In genomic region chr7:6307762-6308161, GRCh38 we compare ENCODE assay signal across 17 cellular contexts. TPM values are rescaled to one million over a fixed set of nuclear protein-coding genes. Genes with fewer than 3 reads are reported as not detected.
DNase-seq lines count a peak whose midpoint lies in the region; ATAC-seq, FAIRE-seq and TF ChIP-seq lines count a peak whose summit lies in the region.
"Had no signal": no experiment of that assay in that cellular context is flagged by ENCODE, and none has a peak within 500 bp of the region (broad histone marks: within the 10 kb centered on the region; RNA-seq: fewer than 3 reads in every experiment).

No MANE protein-coding gene starts in this region.

- H3K9me3 ChIP-seq in SJSA1 (replicated peaks) (no peaks in the 10 kb centered on the region), kidney (ENCODE audit: control insufficient read depth in 1 of 2, low read length in 2 of 2) (no peaks in the 10 kb centered on the region), small intestine (ENCODE audit: control insufficient read depth, low read depth) (no peaks in the 10 kb centered on the region)
- H3K9me3 ChIP-seq: upper lobe of left lung had no signal

- intact Hi-C loops in kidney (cut with DNase I), result no loop called here

- TF ChIP-seq CTCF in kidney (IDR thresholded peaks at IDR 0.05; ENCODE audit: borderline replicate concordance, extremely low read depth, insufficient read depth), result no peak

- H3K36me3 ChIP-seq in SJSA1 (no peaks in the 10 kb centered on the region), kidney (ENCODE audit: control insufficient read depth in 1 of 2, insufficient read depth in 2 of 2, low read length in 2 of 2) (no peaks in the 10 kb centered on the region), small intestine (ENCODE audit: control insufficient read depth in 2 of 2, insufficient read depth in 2 of 2, low read length in 2 of 2) (no peaks in the 10 kb centered on the region)
- H3K36me3 ChIP-seq: cardiac muscle cell, upper lobe of left lung had no signal

- no peaks in the 10 kb centered on the region for H3K27me3 ChIP-seq in SJSA1 (replicated peaks)
- H3K27me3 ChIP-seq in small intestine (ENCODE audit: control insufficient read depth in 2 of 2, insufficient read depth in 2 of 2, low read length in 2 of 2), result no peaks in the 10 kb centered on the region
- H3K27me3 ChIP-seq: cardiac muscle cell, upper lobe of left lung had no signal

- no peak overlapping the region for H3K9ac ChIP-seq in kidney (ENCODE audit: low read length in 2 of 2)

- FAIRE-seq in kidney (lab: Jason Lieb, UNC), result no peak
- no peak for FAIRE-seq in small intestine (lab: Jason Lieb, UNC)

- H3K27ac ChIP-seq in SJSA1 (peak overlapping the region; percentile 15; the same call in 1 of the 2 replicates), kidney (ENCODE audit: low read depth in 2 of 2, low read length in 2 of 2) (no peak overlapping the region), small intestine (ENCODE audit: low read depth in 1 of 2, low read length in 1 of 2) (peak overlapping the region in 1 of 2 donors; percentile 3)
- H3K27ac ChIP-seq: 22Rv1, cardiac muscle cell, upper lobe of left lung had no signal

- DNase-seq in DMS53 (lab: John Stamatoyannopoulos, UW), result peak; percentile 22
- DNase-seq in DMS53 treated with DMSO at 0.1 percent for 48 hours (lab: John Stamatoyannopoulos, UW; ENCODE audit: unreplicated experiment), result no peak
- peak in 1 of 2 experiments; percentile 20 for DNase-seq in SJSA1 (ENCODE audit: low read depth in 1 of 2, low spot score in 2 of 2)
- peak; percentile 40 for DNase-seq in kidney
- DNase-seq in small intestine, result peak; percentile 78
- no peak for DNase-seq in NCI-H774 (lab: John Stamatoyannopoulos, UW)
- no peak for DNase-seq in HPDE6-E6E7 (ENCODE audit: extremely low spot score)
- DNase-seq: activated CD4-positive, alpha-beta T cell treated with anti-CD3 and anti-CD28 coated beads for 4 hours; activated naive CD8-positive, alpha-beta T cell treated with anti-CD3 and anti-CD28 coated beads for 36 hours; CD4-positive, alpha-beta T cell; NCI-H510A; retina; stimulated activated CD4-positive, alpha-beta T cell treated with anti-CD3 and anti-CD28 coated beads, Interleukin-2, amount 100 ng/mL, for 48 hours; upper lobe of left lung had no signal

- no peak for ATAC-seq in HG02870 (IDR thresholded peaks at IDR 0.05; ENCODE audit: unreplicated experiment)

- H3K4me3 ChIP-seq in SJSA1 (no peak overlapping the region), kidney (ENCODE audit: low read length in 2 of 2) (no peak overlapping the region), small intestine (ENCODE audit: low read depth in 1 of 2, low read length in 2 of 2) (no peak overlapping the region)
- H3K4me3 ChIP-seq: cardiac muscle cell, upper lobe of left lung had no signal

- peaks cover 42% of the 10 kb centered on the region for H3K4me1 ChIP-seq in SJSA1 (replicated peaks)
- no peaks in the 10 kb centered on the region for H3K4me1 ChIP-seq in kidney (ENCODE audit: control insufficient read depth in 1 of 2, insufficient read depth in 1 of 2, low read depth in 1 of 2, low read length in 2 of 2)
- no peaks in the 10 kb centered on the region for H3K4me1 ChIP-seq in small intestine (ENCODE audit: control insufficient read depth in 2 of 2, insufficient read depth in 1 of 2, low read depth in 1 of 2, low read length in 1 of 2)
- H3K4me1 ChIP-seq: upper lobe of left lung had no signal

- 45 to 55% (median 50%) methylated on average over 5 of the region's 5 CpGs for WGBS in small intestine, 3 donors

RNA-seq across cellular contexts. Expression of gene CYTH3, which starts 35.3 kb away (rescaled TPM):
- total RNA-seq in SJSA1 (2014; rRNA removed; shearing (Covaris generic)), result 38.6 and 47.8 TPM in 2 replicates
- 18.5 TPM for total RNA-seq in kidney
- polyA plus RNA-seq in kidney (ENCODE audit: insufficient read depth, low read depth, low replicate concordance), result 9.1 TPM
- polyA plus RNA-seq in small intestine, result 10 to 100 TPM; 21.3 to 24.6 (median 24.2) TPM

RNA-seq across cellular contexts. Expression of gene FAM220A, which starts 41.0 kb away (rescaled TPM):
- total RNA-seq in SJSA1 (2014; rRNA removed; shearing (Covaris generic)), result 27.8 and 29.5 TPM in 2 replicates
- 11.6 TPM for total RNA-seq in kidney
- polyA plus RNA-seq in kidney (ENCODE audit: insufficient read depth, low read depth, low replicate concordance), result 11.8 TPM
- polyA plus RNA-seq in small intestine, result 1 to 10 TPM; 4.9 to 7.6 (median 6.6) TPM

Comparison
In these comparisons a context has a peak if more than half of its experiments do, and no peak if none do; other contexts are left out.
1. DNase-seq: peak in DMS53 (single experiment), kidney (single experiment) and small intestine (single experiment); none in DMS53 treated with DMSO at 0.1 percent for 48 hours (single experiment), NCI-H774 (single experiment) and HPDE6-E6E7 (single experiment).